ENCODE assay signal across 8 cellular contexts in the genomic region with DNA sequence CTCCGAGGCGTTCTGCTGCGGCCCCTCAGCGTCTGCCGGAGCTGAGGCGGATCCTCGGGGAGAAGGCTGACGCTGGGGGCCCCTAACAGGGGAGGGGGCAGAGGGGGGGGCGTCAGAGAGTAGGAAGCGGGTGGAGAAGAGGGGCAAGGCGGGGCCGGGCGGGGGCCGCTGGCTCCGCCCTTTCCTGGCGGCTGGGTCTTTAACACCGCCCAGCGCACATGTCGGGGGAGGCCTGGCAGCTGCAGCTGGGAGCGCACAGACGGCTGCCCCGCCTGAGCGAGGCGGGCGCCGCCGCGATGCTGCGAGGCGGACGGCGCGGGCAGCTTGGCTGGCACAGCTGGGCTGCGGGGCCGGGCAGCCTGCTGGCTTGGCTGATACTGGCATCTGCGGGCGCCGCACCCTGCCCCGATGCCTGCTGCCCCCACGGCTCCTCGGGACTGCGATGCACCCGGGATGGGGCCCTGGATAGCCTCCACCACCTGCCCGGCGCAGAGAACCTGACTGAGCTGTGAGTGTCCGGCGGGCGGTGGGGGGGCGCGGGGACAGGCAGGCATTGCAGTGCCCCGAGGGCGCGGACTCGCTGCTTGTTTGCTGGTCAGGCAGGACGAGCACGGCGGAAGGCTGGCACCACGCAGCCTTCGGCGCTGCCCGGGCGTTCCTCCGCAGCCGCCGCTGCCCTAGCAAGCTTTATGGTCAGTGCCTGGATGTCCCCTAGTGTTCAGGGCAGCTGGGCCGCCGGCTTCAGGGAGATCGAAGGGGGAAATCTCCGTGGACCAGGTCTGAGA. TPM values are rescaled to one million over a fixed set of nuclear protein-coding genes. Genes with fewer than 3 reads are reported as not detected.
A peak's percentile ranks its signal among the peaks of the same experiment; 100 is the strongest.
DNase-seq lines count a peak whose midpoint lies in the region; ATAC-seq and TF ChIP-seq lines count a peak whose summit lies in the region.

A gene (plus strand): TSS at position 227 of the 785 bp plus-strand sequence. CDS start 70 bp downstream, at position 297.

- TF ChIP-seq CTCF in BE2C (IDR thresholded peaks at IDR 0.05; ENCODE audit: low read depth, low read length) (no peak), psoas muscle (IDR thresholded peaks at IDR 0.05) (no peak)

- POLR2A ChIA-PET in HEK293T (lab: Yijun Ruan, JAX): interaction anchor here (0.6 to 2.3 kb wide), 12 partner anchors 12 to 200 kb away, joined by 3 to 23 read pairs (median 4); a partner anchor contains a TSS

- intact Hi-C loops in activated T-helper 2 cell treated with anti-CD3 and anti-CD28 coated beads, Interferon-gamma antibody, Interleukin-2, Interleukin-4, amounts not matched to agents 10 μg/mL and 5 μg/mL and 100 μg/mL, durations not matched to agents 14 hours and 24 hours and 36 hours (cut with micrococcal nuclease): loop anchor here (1.0 to 5.0 kb wide), 5 partner anchors 9 to 271 kb away; a partner anchor contains a TSS
- intact Hi-C loops in psoas muscle (cut with DNase I): loop anchor here in 1 of 2 donors (2.0 kb wide), 1 partner anchor 22 kb away; no protein-coding TSS in a partner anchor

- DNase-seq in BE2C (peak; percentile 87), HEK293T (ENCODE audit: extremely low spot score) (peak; percentile 77), RPMI7951 (ENCODE audit: low read depth) (peak; percentile 19), globus pallidus (ENCODE audit: low spot score) (peak; percentile 55), psoas muscle (peak in 1 of 2 donors; percentile 49), HCEC 1CT (no peak)
- DNase-seq in activated T-helper 2 cell treated with anti-CD3 and anti-CD28 coated beads, Interferon-gamma antibody, Interleukin-2, Interleukin-4, amounts not matched to agents 10 μg/mL and 5 μg/mL and 100 μg/mL, durations not matched to agents 14 hours and 24 hours and 36 hours (ENCODE audit: low spot score): peak; percentile 53

- H3K36me3 Mint-ChIP-seq in activated T-helper 2 cell treated with anti-CD3 and anti-CD28 coated beads, Interferon-gamma antibody, Interleukin-2, Interleukin-4, amounts not matched to agents 10 μg/mL and 5 μg/mL and 100 μg/mL, durations not matched to agents 14 hours and 24 hours and 36 hours (ENCODE audit: low read depth): peaks cover 44% of the 10 kb centered on the region

- no peak within 1 kb of the TSS for H3K27ac ChIP-seq in psoas muscle

- ATAC-seq in psoas muscle: peak in 3 of 4 donors; percentile 28 to 49 (median 32)
- ATAC-seq in GM21447 (IDR thresholded peaks at IDR 0.05; ENCODE audit: unreplicated experiment): no peak

- no peaks in the 10 kb centered on the region for H3K9me3 ChIP-seq in BE2C
- no peaks in the 10 kb centered on the region for H3K9me3 ChIP-seq in psoas muscle

- peak within 1 kb of the TSS; percentile 80 for H3K27ac Mint-ChIP-seq in activated T-helper 2 cell treated with anti-CD3 and anti-CD28 coated beads, Interferon-gamma antibody, Interleukin-2, Interleukin-4, amounts not matched to agents 10 μg/mL and 5 μg/mL and 100 μg/mL, durations not matched to agents 14 hours and 24 hours and 36 hours

- H3K27me3 ChIP-seq in BE2C (0 out of 2 replicates have a peak, but pooled peaks cover 4% of the 10 kb centered on the region), psoas muscle (ENCODE audit: insufficient read depth in 3 of 3, low read length in 2 of 3) (peaks cover 0 to 71% (median 17%) of the 10 kb centered on the region in 3 donors)

- H3K4me3 Mint-ChIP-seq in activated T-helper 2 cell treated with anti-CD3 and anti-CD28 coated beads, Interferon-gamma antibody, Interleukin-2, Interleukin-4, amounts not matched to agents 10 μg/mL and 5 μg/mL and 100 μg/mL, durations not matched to agents 14 hours and 24 hours and 36 hours (ENCODE audit: low read depth): peak within 1 kb of the TSS; percentile 87

- H3K4me3 ChIP-seq in BE2C (ENCODE audit: low read depth, low read length) (peak within 1 kb of the TSS; percentile 62), psoas muscle (peak within 1 kb of the TSS; percentile 59)

- 3 to 4% (median 4%) methylated on average over 43 to 69 of the region's 69 CpGs for WGBS in psoas muscle, 3 donors

- H3K36me3 ChIP-seq in BE2C (no peaks in the 10 kb centered on the region), psoas muscle (ENCODE audit: insufficient read depth in 1 of 2, low read depth in 1 of 2) (no peaks in the 10 kb centered on the region)

- CTCF ChIA-PET in HEK293T (lab: Yijun Ruan, JAX): interaction anchor here (0.7 to 4.4 kb wide), 25 partner anchors 13 to 171 kb away, joined by 3 to 62 read pairs (median 5); a partner anchor contains a TSS

- H3K27me3 Mint-ChIP-seq in activated T-helper 2 cell treated with anti-CD3 and anti-CD28 coated beads, Interferon-gamma antibody, Interleukin-2, Interleukin-4, amounts not matched to agents 10 μg/mL and 5 μg/mL and 100 μg/mL, durations not matched to agents 14 hours and 24 hours and 36 hours (ENCODE audit: low read depth): peaks cover 25% of the 10 kb centered on the region

- peaks cover 51% of the 10 kb centered on the region for H3K4me1 Mint-ChIP-seq in activated T-helper 2 cell treated with anti-CD3 and anti-CD28 coated beads, Interferon-gamma antibody, Interleukin-2, Interleukin-4, amounts not matched to agents 10 μg/mL and 5 μg/mL and 100 μg/mL, durations not matched to agents 14 hours and 24 hours and 36 hours (ENCODE audit: low read depth)

- H3K9me3 Mint-ChIP-seq in activated T-helper 2 cell treated with anti-CD3 and anti-CD28 coated beads, Interferon-gamma antibody, Interleukin-2, Interleukin-4, amounts not matched to agents 10 μg/mL and 5 μg/mL and 100 μg/mL, durations not matched to agents 14 hours and 24 hours and 36 hours: no peaks in the 10 kb centered on the region

- peaks cover 35% of the 10 kb centered on the region for H3K4me1 ChIP-seq in BE2C
- peaks cover 19% of the 10 kb centered on the region for H3K4me1 ChIP-seq in psoas muscle

TF ChIP-seq in HEK293T, 16 proteins besides CTCF, POLR2A, EP300 and RAD21:
- TF ChIP-seq TARDBP (IDR thresholded peaks at IDR 0.05) (no peak), L3MBTL2 (conservative IDR thresholded peaks at IDR 0.05) (peak; percentile 1; the same call in 1 of the 2 replicates)

RNA-seq across cellular contexts. Expression of the gene that starts here (rescaled TPM):
- polyA plus RNA-seq in BE2C (2012; ENCODE audit: insufficient read depth, insufficient read length, low read depth): 67.7 TPM
- total RNA-seq in RPMI7951 (2014; rRNA removed; shearing (Covaris generic)): not detected in 2 replicates
- total RNA-seq in activated T-helper 2 cell treated with anti-CD3 and anti-CD28 coated beads, Interferon-gamma antibody, Interleukin-2, Interleukin-4, amounts not matched to agents 10 μg/mL and 5 μg/mL and 100 μg/mL, durations not matched to agents 14 hours and 24 hours and 36 hours: 252 and 253 TPM in 2 replicates
- under 1 TPM; 0.16 to 0.92 (median 0.44) TPM for total RNA-seq in psoas muscle
- under 1 TPM; 0.07 to 0.65 (median 0.58) TPM for polyA plus RNA-seq in psoas muscle

Comparison
In these comparisons a context has a peak if more than half of its experiments do, and no peak if none do; other contexts are left out.
1. RNA of the gene that starts here (total RNA-seq): 252 to 253 TPM in activated T-helper 2 cell treated with anti-CD3 and anti-CD28 coated beads, Interferon-gamma antibody, Interleukin-2, Interleukin-4, amounts not matched to agents 10 μg/mL and 5 μg/mL and 100 μg/mL, durations not matched to agents 14 hours and 24 hours and 36 hours; 0.16 to 0.92 TPM in psoas muscle and not detected in RPMI7951; every median in the first group is over 100 times any median in the second.
2. Peak in DNase-seq in RPMI7951; RNA of the gene not detected or under 1 TPM.
3. Peak in ATAC-seq and H3K4me3 ChIP-seq in psoas muscle; RNA of the gene not detected or under 1 TPM.